7 cellular contexts compared by ENCODE assay signal in the genomic region with DNA sequence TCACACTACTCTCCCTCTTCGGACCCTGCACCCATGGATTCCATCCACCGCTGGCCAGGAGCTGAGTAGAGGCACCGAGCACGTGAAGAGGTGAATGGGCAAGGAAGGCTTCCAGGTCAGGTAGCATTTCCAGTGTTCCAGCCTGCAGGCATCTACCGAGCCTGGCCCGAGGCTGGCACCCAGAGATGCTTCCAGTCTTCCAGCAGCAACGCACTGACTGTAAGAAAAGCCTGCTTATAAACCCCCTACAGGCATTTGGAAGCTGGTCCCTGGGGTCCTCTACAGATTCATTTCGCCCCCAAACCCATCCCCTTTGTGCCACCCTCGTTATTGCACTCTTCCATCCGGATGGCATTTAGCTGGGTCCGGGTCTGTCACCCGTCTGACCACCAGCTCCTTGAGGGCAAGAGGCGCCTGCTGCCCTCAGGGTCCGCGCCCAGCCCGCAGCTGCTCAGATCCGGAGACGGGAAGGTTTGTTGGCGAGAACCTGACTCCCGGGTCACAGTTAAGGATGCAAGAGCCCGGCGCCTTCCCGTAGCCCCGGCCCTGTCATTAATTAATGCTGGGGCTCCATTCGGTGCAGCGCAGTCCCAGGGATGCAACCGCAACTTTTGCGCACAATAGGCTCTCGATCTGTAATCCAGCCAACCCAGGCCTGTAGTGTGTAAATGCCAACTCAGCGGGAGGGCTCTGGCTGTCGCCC. TPM values are rescaled to one million over a fixed set of nuclear protein-coding genes. Genes with fewer than 3 reads are reported as not detected.
DNase-seq lines count a peak whose midpoint lies in the region; ATAC-seq and TF ChIP-seq lines count a peak whose summit lies in the region.

No MANE protein-coding gene starts in this region.

- peak overlapping the region; percentile 94 to 95 for H3K4me3 ChIP-seq in ascending aorta
- peak overlapping the region; percentile 65 to 95 (median 67) for H3K4me3 ChIP-seq in liver (ENCODE audit: low read depth in 1 of 3, low read length in 3 of 3)
- peak overlapping the region; percentile 91 for H3K4me3 ChIP-seq in upper lobe of right lung

- WGBS in liver = 12% methylated on average over 31 of the region's 31 CpGs

- ATAC-seq in GM19324 (IDR thresholded peaks at IDR 0.05; ENCODE audit: low FRiP score, unreplicated experiment) (peak; percentile 11), HG03175 (IDR thresholded peaks at IDR 0.05; ENCODE audit: unreplicated experiment) (peak; percentile 16), upper lobe of right lung (no peak)

- DNase-seq in ascending aorta (ENCODE audit: low spot score in 2 of 2) (no peak), upper lobe of right lung (no peak), HK-2 (ENCODE audit: unreplicated experiment) (no peak), epidermal melanocyte (ENCODE audit: insufficient read length, low spot score) (no peak)

- H3K36me3 ChIP-seq in ascending aorta (no peaks in the 10 kb centered on the region), liver (ENCODE audit: control insufficient read depth in 4 of 4, insufficient read depth in 3 of 4, low read depth in 1 of 4, low read length in 3 of 4) (no peaks in the 10 kb centered on the region), upper lobe of right lung (no peaks in the 10 kb centered on the region)

- TF ChIP-seq RAD21 in liver (IDR thresholded peaks at IDR 0.05) = no peak

- no peaks in the 10 kb centered on the region for H3K27me3 ChIP-seq in ascending aorta
- H3K27me3 ChIP-seq in liver (ENCODE audit: control insufficient read depth in 4 of 4, insufficient read depth in 4 of 4, low read length in 3 of 4) = no peaks in the 10 kb centered on the region
- H3K27me3 ChIP-seq in upper lobe of right lung = no peaks in the 10 kb centered on the region

- H3K9ac ChIP-seq in liver (ENCODE audit: low read depth in 1 of 2, low read length in 2 of 2) = peak overlapping the region in 1 of 2 donors; percentile 61

- TF ChIP-seq CTCF in ascending aorta (IDR thresholded peaks at IDR 0.05) = no peak
- no peak for TF ChIP-seq CTCF in liver (IDR thresholded peaks at IDR 0.05; ENCODE audit: low read depth, low read length, missing input control)
- TF ChIP-seq CTCF in upper lobe of right lung (IDR thresholded peaks at IDR 0.05) = no peak

- H3K9me3 ChIP-seq in ascending aorta (no peaks in the 10 kb centered on the region), liver (ENCODE audit: control insufficient read depth in 4 of 4, low read length in 3 of 4) (no peaks in the 10 kb centered on the region), upper lobe of right lung (no peaks in the 10 kb centered on the region)

- intact Hi-C loops in ascending aorta (cut with DNase I) = loop anchor here (1.0 kb wide), 1 partner anchor 50 kb away; a partner anchor contains a TSS
- intact Hi-C loops in upper lobe of right lung (cut with DNase I) = no loop called here

- H3K4me1 ChIP-seq in ascending aorta (peaks cover 6 to 25% of the 10 kb centered on the region in 2 donors), liver (ENCODE audit: control insufficient read depth in 4 of 4, insufficient read depth in 4 of 4, low read length in 3 of 4) (peaks cover 8 to 27% (median 16%) of the 10 kb centered on the region in 4 donors), upper lobe of right lung (peaks cover 26% of the 10 kb centered on the region)

- H3K27ac ChIP-seq in ascending aorta = peak overlapping the region; percentile 98 to 99
- peak overlapping the region; percentile 98 to 99 for H3K27ac ChIP-seq in liver (ENCODE audit: low read depth in 1 of 2, low read length in 2 of 2)
- peak overlapping the region; percentile 98 for H3K27ac ChIP-seq in upper lobe of right lung

TF ChIP-seq in liver, 16 proteins besides CTCF, POLR2A, EP300 and RAD21:
- TF ChIP-seq, protein P1, sequence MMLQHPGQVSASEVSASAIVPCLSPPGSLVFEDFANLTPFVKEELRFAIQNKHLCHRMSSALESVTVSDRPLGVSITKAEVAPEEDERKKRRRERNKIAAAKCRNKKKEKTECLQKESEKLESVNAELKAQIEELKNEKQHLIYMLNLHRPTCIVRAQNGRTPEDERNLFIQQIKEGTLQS (IDR thresholded peaks at IDR 0.05) = no peak
- no peak for TF ChIP-seq NR2F2 (IDR thresholded peaks at IDR 0.05)
- TF ChIP-seq EGR1 (IDR thresholded peaks at IDR 0.05; ENCODE audit: low read depth in 2 of 2) = no peak
- TF ChIP-seq GABPA (IDR thresholded peaks at IDR 0.05 in 1 of 2, conservative IDR thresholded peaks at IDR 0.05 in 1 of 2) = no peak
- no peak for TF ChIP-seq HNF4A (conservative IDR thresholded peaks at IDR 0.05)
- no peak for TF ChIP-seq FOXA1 (IDR thresholded peaks at IDR 0.05)
- TF ChIP-seq YY1 (IDR thresholded peaks at IDR 0.05) = no peak
- TF ChIP-seq, protein P2, sequence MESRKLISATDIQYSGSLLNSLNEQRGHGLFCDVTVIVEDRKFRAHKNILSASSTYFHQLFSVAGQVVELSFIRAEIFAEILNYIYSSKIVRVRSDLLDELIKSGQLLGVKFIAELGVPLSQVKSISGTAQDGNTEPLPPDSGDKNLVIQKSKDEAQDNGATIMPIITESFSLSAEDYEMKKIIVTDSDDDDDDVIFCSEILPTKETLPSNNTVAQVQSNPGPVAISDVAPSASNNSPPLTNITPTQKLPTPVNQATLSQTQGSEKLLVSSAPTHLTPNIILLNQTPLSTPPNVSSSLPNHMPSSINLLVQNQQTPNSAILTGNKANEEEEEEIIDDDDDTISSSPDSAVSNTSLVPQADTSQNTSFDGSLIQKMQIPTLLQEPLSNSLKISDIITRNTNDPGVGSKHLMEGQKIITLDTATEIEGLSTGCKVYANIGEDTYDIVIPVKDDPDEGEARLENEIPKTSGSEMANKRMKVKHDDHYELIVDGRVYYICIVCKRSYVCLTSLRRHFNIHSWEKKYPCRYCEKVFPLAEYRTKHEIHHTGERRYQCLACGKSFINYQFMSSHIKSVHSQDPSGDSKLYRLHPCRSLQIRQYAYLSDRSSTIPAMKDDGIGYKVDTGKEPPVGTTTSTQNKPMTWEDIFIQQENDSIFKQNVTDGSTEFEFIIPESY (IDR thresholded peaks at IDR 0.05) = no peak
- no peak for TF ChIP-seq TAF1 (conservative IDR thresholded peaks at IDR 0.05)
- TF ChIP-seq JUND (IDR thresholded peaks at IDR 0.05) = no peak
- TF ChIP-seq, protein P3, sequence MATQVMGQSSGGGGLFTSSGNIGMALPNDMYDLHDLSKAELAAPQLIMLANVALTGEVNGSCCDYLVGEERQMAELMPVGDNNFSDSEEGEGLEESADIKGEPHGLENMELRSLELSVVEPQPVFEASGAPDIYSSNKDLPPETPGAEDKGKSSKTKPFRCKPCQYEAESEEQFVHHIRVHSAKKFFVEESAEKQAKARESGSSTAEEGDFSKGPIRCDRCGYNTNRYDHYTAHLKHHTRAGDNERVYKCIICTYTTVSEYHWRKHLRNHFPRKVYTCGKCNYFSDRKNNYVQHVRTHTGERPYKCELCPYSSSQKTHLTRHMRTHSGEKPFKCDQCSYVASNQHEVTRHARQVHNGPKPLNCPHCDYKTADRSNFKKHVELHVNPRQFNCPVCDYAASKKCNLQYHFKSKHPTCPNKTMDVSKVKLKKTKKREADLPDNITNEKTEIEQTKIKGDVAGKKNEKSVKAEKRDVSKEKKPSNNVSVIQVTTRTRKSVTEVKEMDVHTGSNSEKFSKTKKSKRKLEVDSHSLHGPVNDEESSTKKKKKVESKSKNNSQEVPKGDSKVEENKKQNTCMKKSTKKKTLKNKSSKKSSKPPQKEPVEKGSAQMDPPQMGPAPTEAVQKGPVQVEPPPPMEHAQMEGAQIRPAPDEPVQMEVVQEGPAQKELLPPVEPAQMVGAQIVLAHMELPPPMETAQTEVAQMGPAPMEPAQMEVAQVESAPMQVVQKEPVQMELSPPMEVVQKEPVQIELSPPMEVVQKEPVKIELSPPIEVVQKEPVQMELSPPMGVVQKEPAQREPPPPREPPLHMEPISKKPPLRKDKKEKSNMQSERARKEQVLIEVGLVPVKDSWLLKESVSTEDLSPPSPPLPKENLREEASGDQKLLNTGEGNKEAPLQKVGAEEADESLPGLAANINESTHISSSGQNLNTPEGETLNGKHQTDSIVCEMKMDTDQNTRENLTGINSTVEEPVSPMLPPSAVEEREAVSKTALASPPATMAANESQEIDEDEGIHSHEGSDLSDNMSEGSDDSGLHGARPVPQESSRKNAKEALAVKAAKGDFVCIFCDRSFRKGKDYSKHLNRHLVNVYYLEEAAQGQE (IDR thresholded peaks at IDR 0.05) = no peak
- no peak for TF ChIP-seq HNF4G (IDR thresholded peaks at IDR 0.05)
- no peak for TF ChIP-seq FOXA2 (IDR thresholded peaks at IDR 0.05)
- no peak for TF ChIP-seq RXRA (IDR thresholded peaks at IDR 0.05)

RNA-seq across cellular contexts. Expression of a gene that starts 0.6 kb away (rescaled TPM):
- total RNA-seq in ascending aorta = 78.1 TPM
- 10 to 100 TPM; 48.0 to 86.0 TPM for total RNA-seq in liver
- polyA plus RNA-seq in liver = 10 to 100 TPM; 14.1 to 18.1 TPM
- 105 TPM for total RNA-seq in upper lobe of right lung

RNA-seq across cellular contexts. Expression of a gene that starts 50.6 kb away (rescaled TPM):
- total RNA-seq in ascending aorta = 85.5 TPM
- total RNA-seq in liver = 100 to 1,000 TPM; 121 to 181 TPM
- 100 to 1,000 TPM; 203 to 435 TPM for polyA plus RNA-seq in liver
- total RNA-seq in upper lobe of right lung = 245 TPM
